Comparison of ENCODE assay signal across 8 cellular contexts in the genomic region with DNA sequence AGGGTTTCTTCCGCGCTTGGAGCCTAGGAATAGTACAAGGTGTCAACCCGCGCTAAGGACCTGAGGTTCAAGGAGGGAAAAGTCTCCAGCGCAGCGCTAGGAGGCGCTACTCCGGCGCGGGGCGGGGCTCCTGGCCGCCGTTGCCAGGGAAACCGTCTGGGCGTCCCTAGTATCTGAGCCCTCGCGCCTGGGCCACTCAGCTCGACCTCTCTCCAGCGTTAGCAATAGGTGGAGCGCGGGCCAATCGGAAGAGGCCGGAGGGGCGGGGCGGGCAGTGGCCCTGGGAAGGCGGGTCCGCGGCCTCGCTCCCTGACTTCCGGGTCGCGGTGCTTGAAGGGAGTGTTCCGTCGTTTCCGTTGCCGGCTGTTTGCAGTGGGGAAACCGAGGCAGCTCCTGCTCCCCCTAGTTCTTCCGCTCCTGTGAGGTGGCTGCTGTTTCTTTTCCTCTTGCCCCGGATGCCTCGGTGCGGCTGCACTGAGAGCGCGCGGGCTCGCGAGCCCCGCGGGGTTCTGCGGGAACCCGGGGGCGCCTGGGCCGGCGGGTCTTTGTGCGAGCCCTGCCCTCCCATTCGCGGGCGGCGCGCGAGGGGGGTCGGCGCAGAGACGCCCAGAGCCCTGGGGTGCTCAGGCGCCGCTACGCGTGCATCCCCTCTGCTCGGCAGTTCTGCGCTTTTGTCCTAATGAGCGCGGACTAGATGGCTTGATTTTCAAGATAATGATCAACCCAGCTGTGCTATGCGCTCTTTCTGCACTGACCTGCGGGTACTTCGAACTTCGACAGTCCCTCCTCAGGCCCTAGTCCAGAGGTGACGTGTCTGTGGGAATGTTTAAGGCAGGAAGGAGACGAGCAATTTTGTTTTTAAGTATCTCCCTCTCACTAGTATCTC. TPM values are rescaled to one million over a fixed set of nuclear protein-coding genes. Genes with fewer than 3 reads are reported as not detected.
DNase-seq lines count a peak whose midpoint lies in the region; ATAC-seq and TF ChIP-seq lines count a peak whose summit lies in the region.

Gene ELMOD2 (plus strand): TSS at position 312 of the 886 bp plus-strand sequence. CDS start 1,261 bp downstream, outside the sequence.

- no peaks in the 10 kb centered on the region for H3K9me3 ChIP-seq in liver (ENCODE audit: control insufficient read depth in 4 of 4, low read length in 3 of 4)

- peaks cover 0 to 8% (median 0%) of the 10 kb centered on the region in 7 donors for H3K9me3 Mint-ChIP-seq in CD14-positive monocyte

- H3K36me3 ChIP-seq in liver (ENCODE audit: control insufficient read depth in 4 of 4, insufficient read depth in 3 of 4, low read depth in 1 of 4, low read length in 3 of 4): peaks cover 0 to 7% (median 4%) of the 10 kb centered on the region in 4 donors

- peak within 1 kb of the TSS; percentile 95 to 100 (median 97) for H3K4me3 ChIP-seq in liver (ENCODE audit: low read depth in 1 of 3, low read length in 3 of 3)

- peaks cover 0 to 17% (median 3%) of the 10 kb centered on the region in 4 donors for H3K4me1 ChIP-seq in liver (ENCODE audit: control insufficient read depth in 4 of 4, insufficient read depth in 4 of 4, low read length in 3 of 4)

- DNase-seq in CD14-positive monocyte (ENCODE audit: low spot score) (peak; percentile 97), NCI-H748 treated with DMSO at 0.1 percent for 48 hours (lab: John Stamatoyannopoulos, UW) (peak; percentile 86), dermis microvascular lymphatic vessel endothelial cell (ENCODE audit: low read depth in 2 of 2) (peak; percentile 89 to 97)
- peak; percentile 95 to 96 for DNase-seq in activated CD4-positive, alpha-beta T cell treated with anti-CD3 and anti-CD28 coated beads, Interleukin-2, amount 50 U/mL, for 4 hours
- DNase-seq in stimulated activated CD4-positive, alpha-beta T cell treated with anti-CD3 and anti-CD28 coated beads, Interleukin-4, amount 100 ng/mL, for 4 hours: peak; percentile 97

- H3K9ac ChIP-seq in liver (ENCODE audit: low read depth in 1 of 2, low read length in 2 of 2): peak within 1 kb of the TSS; percentile 7 to 86

- under 1% methylated on average over 77 of the region's 77 CpGs for WGBS in liver

- intact Hi-C loops in CD14-positive monocyte (cut with micrococcal nuclease): loop anchor here (5.0 kb wide), 3 partner anchors 147 to 1447 kb away; partner anchors contain the start of gene SCOC (in 1 of the 2)

- peaks cover 12% of the 10 kb centered on the region for H3K4me1 Mint-ChIP-seq in CD14-positive monocyte

- H3K27me3 Mint-ChIP-seq in CD14-positive monocyte (ENCODE audit: low read depth in 3 of 3): peaks cover 0 to 2% (median 2%) of the 10 kb centered on the region in 3 donors

- peak; percentile 59 to 72 for TF ChIP-seq RAD21 in liver (IDR thresholded peaks at IDR 0.05)

- H3K27me3 ChIP-seq in liver (ENCODE audit: control insufficient read depth in 4 of 4, insufficient read depth in 4 of 4, low read length in 3 of 4): no peaks in the 10 kb centered on the region

- peak within 1 kb of the TSS; percentile 70 to 75 for H3K27ac ChIP-seq in liver (ENCODE audit: low read depth in 1 of 2, low read length in 2 of 2)

- H3K36me3 Mint-ChIP-seq in CD14-positive monocyte: peaks cover 14 to 21% of the 10 kb centered on the region in 2 donors

- peak within 1 kb of the TSS; percentile 83 to 95 (median 89) for H3K27ac Mint-ChIP-seq in CD14-positive monocyte

- H3K4me3 Mint-ChIP-seq in CD14-positive monocyte: peak within 1 kb of the TSS; percentile 82 to 95

- TF ChIP-seq CTCF in CD14-positive monocyte (IDR thresholded peaks at IDR 0.05): peak; percentile 91
- TF ChIP-seq CTCF in liver (IDR thresholded peaks at IDR 0.05; ENCODE audit: low read depth, low read length, missing input control): peak; percentile 89

- ATAC-seq in GM19351 (IDR thresholded peaks at IDR 0.05; ENCODE audit: unreplicated experiment) (peak; percentile 99), HG03558 (IDR thresholded peaks at IDR 0.05; ENCODE audit: extremely low read depth, unreplicated experiment) (peak; percentile 100)

TF ChIP-seq in liver, 16 proteins besides CTCF, POLR2A, EP300 and RAD21:
- peak; percentile 33 for TF ChIP-seq YY1 (IDR thresholded peaks at IDR 0.05)
- peak; percentile 37 to 59 for TF ChIP-seq RXRA (IDR thresholded peaks at IDR 0.05)
- TF ChIP-seq, protein P1, sequence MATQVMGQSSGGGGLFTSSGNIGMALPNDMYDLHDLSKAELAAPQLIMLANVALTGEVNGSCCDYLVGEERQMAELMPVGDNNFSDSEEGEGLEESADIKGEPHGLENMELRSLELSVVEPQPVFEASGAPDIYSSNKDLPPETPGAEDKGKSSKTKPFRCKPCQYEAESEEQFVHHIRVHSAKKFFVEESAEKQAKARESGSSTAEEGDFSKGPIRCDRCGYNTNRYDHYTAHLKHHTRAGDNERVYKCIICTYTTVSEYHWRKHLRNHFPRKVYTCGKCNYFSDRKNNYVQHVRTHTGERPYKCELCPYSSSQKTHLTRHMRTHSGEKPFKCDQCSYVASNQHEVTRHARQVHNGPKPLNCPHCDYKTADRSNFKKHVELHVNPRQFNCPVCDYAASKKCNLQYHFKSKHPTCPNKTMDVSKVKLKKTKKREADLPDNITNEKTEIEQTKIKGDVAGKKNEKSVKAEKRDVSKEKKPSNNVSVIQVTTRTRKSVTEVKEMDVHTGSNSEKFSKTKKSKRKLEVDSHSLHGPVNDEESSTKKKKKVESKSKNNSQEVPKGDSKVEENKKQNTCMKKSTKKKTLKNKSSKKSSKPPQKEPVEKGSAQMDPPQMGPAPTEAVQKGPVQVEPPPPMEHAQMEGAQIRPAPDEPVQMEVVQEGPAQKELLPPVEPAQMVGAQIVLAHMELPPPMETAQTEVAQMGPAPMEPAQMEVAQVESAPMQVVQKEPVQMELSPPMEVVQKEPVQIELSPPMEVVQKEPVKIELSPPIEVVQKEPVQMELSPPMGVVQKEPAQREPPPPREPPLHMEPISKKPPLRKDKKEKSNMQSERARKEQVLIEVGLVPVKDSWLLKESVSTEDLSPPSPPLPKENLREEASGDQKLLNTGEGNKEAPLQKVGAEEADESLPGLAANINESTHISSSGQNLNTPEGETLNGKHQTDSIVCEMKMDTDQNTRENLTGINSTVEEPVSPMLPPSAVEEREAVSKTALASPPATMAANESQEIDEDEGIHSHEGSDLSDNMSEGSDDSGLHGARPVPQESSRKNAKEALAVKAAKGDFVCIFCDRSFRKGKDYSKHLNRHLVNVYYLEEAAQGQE (IDR thresholded peaks at IDR 0.05): peak; percentile 8
- peak; percentile 74 for TF ChIP-seq SP1 (IDR thresholded peaks at IDR 0.05)
- TF ChIP-seq, protein P2, sequence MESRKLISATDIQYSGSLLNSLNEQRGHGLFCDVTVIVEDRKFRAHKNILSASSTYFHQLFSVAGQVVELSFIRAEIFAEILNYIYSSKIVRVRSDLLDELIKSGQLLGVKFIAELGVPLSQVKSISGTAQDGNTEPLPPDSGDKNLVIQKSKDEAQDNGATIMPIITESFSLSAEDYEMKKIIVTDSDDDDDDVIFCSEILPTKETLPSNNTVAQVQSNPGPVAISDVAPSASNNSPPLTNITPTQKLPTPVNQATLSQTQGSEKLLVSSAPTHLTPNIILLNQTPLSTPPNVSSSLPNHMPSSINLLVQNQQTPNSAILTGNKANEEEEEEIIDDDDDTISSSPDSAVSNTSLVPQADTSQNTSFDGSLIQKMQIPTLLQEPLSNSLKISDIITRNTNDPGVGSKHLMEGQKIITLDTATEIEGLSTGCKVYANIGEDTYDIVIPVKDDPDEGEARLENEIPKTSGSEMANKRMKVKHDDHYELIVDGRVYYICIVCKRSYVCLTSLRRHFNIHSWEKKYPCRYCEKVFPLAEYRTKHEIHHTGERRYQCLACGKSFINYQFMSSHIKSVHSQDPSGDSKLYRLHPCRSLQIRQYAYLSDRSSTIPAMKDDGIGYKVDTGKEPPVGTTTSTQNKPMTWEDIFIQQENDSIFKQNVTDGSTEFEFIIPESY (IDR thresholded peaks at IDR 0.05): no peak
- peak; percentile 37 for TF ChIP-seq HNF4G (IDR thresholded peaks at IDR 0.05)
- no peak for TF ChIP-seq FOXA1 (IDR thresholded peaks at IDR 0.05)
- peak; percentile 69 to 80 for TF ChIP-seq HNF4A (conservative IDR thresholded peaks at IDR 0.05)
- TF ChIP-seq, protein P3, sequence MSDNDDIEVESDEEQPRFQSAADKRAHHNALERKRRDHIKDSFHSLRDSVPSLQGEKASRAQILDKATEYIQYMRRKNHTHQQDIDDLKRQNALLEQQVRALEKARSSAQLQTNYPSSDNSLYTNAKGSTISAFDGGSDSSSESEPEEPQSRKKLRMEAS (IDR thresholded peaks at IDR 0.05): peak; percentile 46
- TF ChIP-seq NR2F2 (IDR thresholded peaks at IDR 0.05): peak; percentile 52
- peak; percentile 75 to 91 for TF ChIP-seq GABPA (IDR thresholded peaks at IDR 0.05 in 1 of 2, conservative IDR thresholded peaks at IDR 0.05 in 1 of 2)
- TF ChIP-seq FOXA2 (IDR thresholded peaks at IDR 0.05): no peak
- TF ChIP-seq JUND (IDR thresholded peaks at IDR 0.05): peak; percentile 5 to 60

RNA-seq across cellular contexts. Expression of gene ELMOD2, which starts in this region (rescaled TPM):
- polyA plus RNA-seq in CD14-positive monocyte (1 to 10 TPM; 4.9 to 7.6 TPM), liver (10 to 100 TPM in 1 of 2 donors, 1 to 10 TPM in 1; 6.6 to 13.0 TPM)
- total RNA-seq in dermis microvascular lymphatic vessel endothelial cell (11.5 and 11.6 TPM in 2 replicates), liver (10 to 100 TPM; 18.5 to 20.0 TPM)

Comparison
In these comparisons a context has a peak if more than half of its experiments do, and no peak if none do; other contexts are left out.
1. Peak in every context shown above with its lines: DNase-seq, ATAC-seq, H3K4me3 ChIP-seq and H3K27ac ChIP-seq.